ENCODE assay signal across 22 cellular contexts in genomic region chr19:30267332-30267731, GRCh38.
"Had no signal": no experiment of that assay in that cellular context is flagged by ENCODE, and none has a peak within 500 bp of the region (broad histone marks: within the 10 kb centered on the region; RNA-seq: fewer than 3 reads in every experiment).

No MANE protein-coding gene starts in this region.

- H3K4me1 Mint-ChIP-seq: memory B cell had no signal

- H3K36me3 ChIP-seq: colonic mucosa, esophagus muscularis mucosa, gastrocnemius medialis, heart right ventricle, left lung had no signal

- H3K36me3 Mint-ChIP-seq: memory B cell had no signal

- FAIRE-seq: endothelial cell of umbilical vein, islet of Langerhans, keratinocyte had no signal

- H3K4me3 Mint-ChIP-seq: dendritic cell treated with granulocyte-macrophage colony-stimulating factor and Interleukin-4, amounts not matched to agents 40 ng/mL and 50 ng/mL, for 4 days; memory B cell had no signal

- DNase-seq: colonic mucosa; cortex of kidney; effector memory CD4-positive, alpha-beta T cell; foreskin keratinocyte; gastrocnemius medialis; glutamatergic neuron; head of caudate nucleus; heart right ventricle; hippocampal formation; left cardiac atrium; left lung; left ventricle myocardium superior; mammary epithelial cell; mesendoderm; midbrain had no signal

- H3K27me3 ChIP-seq: colonic mucosa, foreskin keratinocyte had no signal

- H3K27ac ChIP-seq: colonic mucosa, esophagus muscularis mucosa, foreskin keratinocyte, gastrocnemius medialis, heart right ventricle, left lung had no signal

- H3K4me3 ChIP-seq: colonic mucosa, esophagus muscularis mucosa, gastrocnemius medialis, heart right ventricle, left lung, lung had no signal

- ATAC-seq: foreskin keratinocyte, gastrocnemius medialis, heart right ventricle, left cardiac atrium, left lung, left ventricle myocardium superior had no signal

- H3K9me3 ChIP-seq: colonic mucosa, gastrocnemius medialis, left lung had no signal

- H3K4me1 ChIP-seq: colonic mucosa, foreskin keratinocyte, gastrocnemius medialis, heart right ventricle, left lung had no signal

- H3K9me3 Mint-ChIP-seq: dendritic cell treated with granulocyte-macrophage colony-stimulating factor and Interleukin-4, amounts not matched to agents 40 ng/mL and 50 ng/mL, for 4 days had no signal

- H3K27ac Mint-ChIP-seq: dendritic cell treated with granulocyte-macrophage colony-stimulating factor and Interleukin-4, amounts not matched to agents 40 ng/mL and 50 ng/mL, for 4 days; memory B cell had no signal
